Comparison of ENCODE assay signal across 20 cellular contexts in the genomic region with DNA sequence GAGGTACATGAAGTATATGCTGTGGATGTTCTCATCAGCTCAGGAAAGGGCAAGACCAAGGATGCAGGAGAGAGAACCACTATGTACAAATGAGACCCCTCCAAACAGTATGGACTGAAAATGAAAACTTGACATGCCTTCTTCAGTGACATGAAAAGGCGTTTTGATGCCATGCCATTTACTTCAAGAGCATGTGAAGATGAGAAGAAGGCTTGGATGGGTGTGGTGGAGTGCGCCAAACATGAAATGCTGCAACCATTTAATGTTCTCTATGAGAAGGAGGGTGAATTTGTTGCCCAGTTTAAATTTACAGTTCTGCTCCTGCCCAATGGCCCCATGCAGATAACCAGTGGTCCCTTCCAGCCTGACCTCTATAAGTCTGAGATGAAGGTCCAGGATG. TPM values are rescaled to one million over a fixed set of nuclear protein-coding genes. Genes with fewer than 3 reads are reported as not detected.
DNase-seq lines count a peak whose midpoint lies in the region; ATAC-seq lines count a peak whose summit lies in the region.
"Had no signal": no experiment of that assay in that cellular context is flagged by ENCODE, and none has a peak within 500 bp of the region (broad histone marks: within the 10 kb centered on the region; RNA-seq: fewer than 3 reads in every experiment).

No MANE protein-coding gene starts in this region.

- no peak overlapping the region for H3K4me3 ChIP-seq in CD4-positive, CD25-positive, alpha-beta regulatory T cell (ENCODE audit: low read depth, low read length)

- no peaks in the 10 kb centered on the region for H3K27me3 Mint-ChIP-seq in T-helper 2 cell treated with Interferon-gamma antibody and Interleukin-4, amounts not matched to agents 5 μg/mL and 100 μg/mL, for 36 hours (ENCODE audit: low read depth)
- H3K27me3 Mint-ChIP-seq in CD4-positive, CD25-positive, alpha-beta regulatory T cell, result no peaks in the 10 kb centered on the region
- no peaks in the 10 kb centered on the region for H3K27me3 Mint-ChIP-seq in activated CD8-positive, alpha-beta T cell treated with anti-CD3 and anti-CD28 coated beads, Interleukin-2, amount 10 ng/mL, durations not matched to agents 7 days and 5 days (ENCODE audit: low read depth)
- peaks cover 2 to 13% (median 4%) of the 10 kb centered on the region in 3 donors for H3K27me3 Mint-ChIP-seq in immature natural killer cell (ENCODE audit: low read depth in 3 of 3)

- POLR2A ChIA-PET in activated CD8-positive, alpha-beta T cell treated with anti-CD3 and anti-CD28 coated beads, Interleukin-2, amount 10 ng/mL, durations not matched to agents 7 days and 5 days (lab: Charles Lee), result interaction anchor here (1.0 to 1.1 kb wide), 2 partner anchors 14 to 45 kb away, joined by 3 to 4 read pairs; no protein-coding TSS in a partner anchor

- no peaks in the 10 kb centered on the region for H3K9me3 ChIP-seq in CD4-positive, CD25-positive, alpha-beta regulatory T cell (ENCODE audit: control insufficient read depth in 2 of 2, low read length in 2 of 2)

- peaks cover 67% of the 10 kb centered on the region for H3K4me1 Mint-ChIP-seq in T-helper 2 cell treated with Interferon-gamma antibody and Interleukin-4, amounts not matched to agents 5 μg/mL and 100 μg/mL, for 36 hours (ENCODE audit: low read depth)
- H3K4me1 Mint-ChIP-seq in CD4-positive, CD25-positive, alpha-beta regulatory T cell, result peaks cover 13 to 97% (median 69%) of the 10 kb centered on the region in 4 donors
- H3K4me1 Mint-ChIP-seq in activated CD8-positive, alpha-beta T cell treated with anti-CD3 and anti-CD28 coated beads, Interleukin-2, amount 10 ng/mL, durations not matched to agents 7 days and 5 days (ENCODE audit: low read depth), result peaks cover 96% of the 10 kb centered on the region
- peaks cover 91 to 95% of the 10 kb centered on the region in 2 donors for H3K4me1 Mint-ChIP-seq in immature natural killer cell

- H3K36me3 Mint-ChIP-seq in T-helper 2 cell treated with Interferon-gamma antibody and Interleukin-4, amounts not matched to agents 5 μg/mL and 100 μg/mL, for 36 hours (ENCODE audit: low read depth), result peaks cover 56% of the 10 kb centered on the region
- H3K36me3 Mint-ChIP-seq in CD4-positive, CD25-positive, alpha-beta regulatory T cell, result peaks cover 38% of the 10 kb centered on the region
- H3K36me3 Mint-ChIP-seq in activated CD8-positive, alpha-beta T cell treated with anti-CD3 and anti-CD28 coated beads, Interleukin-2, amount 10 ng/mL, durations not matched to agents 7 days and 5 days (ENCODE audit: low read depth), result peaks cover 86% of the 10 kb centered on the region
- peaks cover 0 to 9% (median 3%) of the 10 kb centered on the region in 3 donors for H3K36me3 Mint-ChIP-seq in immature natural killer cell

- H3K27ac Mint-ChIP-seq in T-helper 2 cell treated with Interferon-gamma antibody and Interleukin-4, amounts not matched to agents 5 μg/mL and 100 μg/mL, for 36 hours, result peak overlapping the region; percentile 85
- H3K27ac Mint-ChIP-seq in CD4-positive, CD25-positive, alpha-beta regulatory T cell, result peak overlapping the region; percentile 89 to 92 (median 91)
- peak overlapping the region; percentile 88 for H3K27ac Mint-ChIP-seq in activated CD8-positive, alpha-beta T cell treated with anti-CD3 and anti-CD28 coated beads, Interleukin-2, amount 10 ng/mL, durations not matched to agents 7 days and 5 days
- peak overlapping the region in 5 of 6 donors; percentile 81 to 92 (median 89) for H3K27ac Mint-ChIP-seq in immature natural killer cell

- DNase-seq in T-helper 2 cell treated with Interferon-gamma antibody and Interleukin-4, amounts not matched to agents 5 μg/mL and 100 μg/mL, for 36 hours (ENCODE audit: low spot score), result no peak
- DNase-seq in T-helper 2 cell (no peak), immature natural killer cell (no peak), SW 1271 (lab: John Stamatoyannopoulos, UW) (no peak), inferior parietal cortex (ENCODE audit: extremely low spot score) (no peak)
- no peak for DNase-seq in CD4-positive, CD25-positive, alpha-beta regulatory T cell
- DNase-seq in activated CD8-positive, alpha-beta T cell treated with anti-CD3 and anti-CD28 coated beads, Interleukin-2, amount 10 ng/mL, durations not matched to agents 7 days and 5 days, result no peak
- DNase-seq: 8988T; activated CD8-positive, alpha-beta memory T cell treated with anti-CD3 and anti-CD28 coated beads, Interleukin-2, amount 50 U/mL, for 48 hours; activated naive CD4-positive, alpha-beta T cell treated with anti-CD3 and anti-CD28 coated beads, Interleukin-2, amount 50 U/mL, for 16 hours; AML-193; Calu3; kidney glomerular epithelial cell; NCI-H1694 treated with DMSO at 0.1 percent for 48 hours; NCI-H69; small intestine; T1000; trophoblast cell had no signal

- H3K36me3 ChIP-seq in CD4-positive, CD25-positive, alpha-beta regulatory T cell (ENCODE audit: control insufficient read depth, insufficient read depth, low read length), result peaks cover 59% of the 10 kb centered on the region

- no peaks in the 10 kb centered on the region for H3K9me3 Mint-ChIP-seq in T-helper 2 cell treated with Interferon-gamma antibody and Interleukin-4, amounts not matched to agents 5 μg/mL and 100 μg/mL, for 36 hours
- H3K9me3 Mint-ChIP-seq in CD4-positive, CD25-positive, alpha-beta regulatory T cell, result no peaks in the 10 kb centered on the region
- no peaks in the 10 kb centered on the region for H3K9me3 Mint-ChIP-seq in activated CD8-positive, alpha-beta T cell treated with anti-CD3 and anti-CD28 coated beads, Interleukin-2, amount 10 ng/mL, durations not matched to agents 7 days and 5 days (ENCODE audit: insufficient read depth)
- no peaks in the 10 kb centered on the region for H3K9me3 Mint-ChIP-seq in immature natural killer cell

- no peak for ATAC-seq in CD4-positive, CD25-positive, alpha-beta regulatory T cell (ENCODE audit: low read depth in 2 of 2)
- ATAC-seq in activated CD8-positive, alpha-beta T cell treated with anti-CD3 and anti-CD28 coated beads, Interleukin-2, amount 10 ng/mL, durations not matched to agents 7 days and 5 days, result no peak
- ATAC-seq in HG03039 (IDR thresholded peaks at IDR 0.05; ENCODE audit: unreplicated experiment), result no peak
- ATAC-seq: activated CD4-positive, CD25-positive, alpha-beta regulatory T cell treated with anti-CD3 and anti-CD28 coated beads, Interleukin-2, amount 50 U/mL, for 24 hours had no signal

- CTCF ChIA-PET in activated CD8-positive, alpha-beta T cell treated with anti-CD3 and anti-CD28 coated beads, Interleukin-2, amount 10 ng/mL, durations not matched to agents 7 days and 5 days (lab: Charles Lee), result interaction anchor here (1.3 to 5.3 kb wide), 5 partner anchors 19 to 99 kb away, joined by 3 to 31 read pairs (median 4); no protein-coding TSS in a partner anchor

- no peaks in the 10 kb centered on the region for H3K27me3 ChIP-seq in CD4-positive, CD25-positive, alpha-beta regulatory T cell (ENCODE audit: control insufficient read depth, insufficient read depth, low read length)

- peak overlapping the region; percentile 25 for H3K27ac ChIP-seq in CD4-positive, CD25-positive, alpha-beta regulatory T cell (ENCODE audit: insufficient read depth, low read length, poor library complexity, severe bottlenecking)

- peaks cover 81% of the 10 kb centered on the region for H3K4me1 ChIP-seq in CD4-positive, CD25-positive, alpha-beta regulatory T cell (ENCODE audit: control insufficient read depth, insufficient read depth, low read length, poor library complexity, severe bottlenecking)

- H3K4me3 Mint-ChIP-seq in T-helper 2 cell treated with Interferon-gamma antibody and Interleukin-4, amounts not matched to agents 5 μg/mL and 100 μg/mL, for 36 hours, result peak overlapping the region; percentile 1
- H3K4me3 Mint-ChIP-seq in CD4-positive, CD25-positive, alpha-beta regulatory T cell, result peak overlapping the region; percentile 4 to 76 (median 64)
- H3K4me3 Mint-ChIP-seq in activated CD8-positive, alpha-beta T cell treated with anti-CD3 and anti-CD28 coated beads, Interleukin-2, amount 10 ng/mL, durations not matched to agents 7 days and 5 days, result no peak overlapping the region
- no peak overlapping the region for H3K4me3 Mint-ChIP-seq in immature natural killer cell

RNA-seq across cellular contexts. Expression of a gene that starts 47.7 kb away (rescaled TPM):
- 480 TPM for total RNA-seq in CD4-positive, CD25-positive, alpha-beta regulatory T cell
- 100 to 1,000 TPM in 1 of 4 donors, 10 to 100 TPM in 3; 67.5 to 108 (median 90.2) TPM for polyA plus RNA-seq in CD4-positive, CD25-positive, alpha-beta regulatory T cell
- total RNA-seq in activated CD8-positive, alpha-beta T cell treated with anti-CD3 and anti-CD28 coated beads, Interleukin-2, amount 10 ng/mL, durations not matched to agents 7 days and 5 days, result 100 to 1,000 TPM; 314 to 321 TPM
- 10 to 100 TPM; 45.8 to 80.6 (median 47.0) TPM for polyA plus RNA-seq in immature natural killer cell

Comparison
In these comparisons a context has a peak if more than half of its experiments do, and no peak if none do; other contexts are left out.
1. H3K4me3 Mint-ChIP-seq: peak in T-helper 2 cell treated with Interferon-gamma antibody and Interleukin-4, amounts not matched to agents 5 μg/mL and 100 μg/mL, for 36 hours (single experiment) and CD4-positive, CD25-positive, alpha-beta regulatory T cell (4 of 4); none in activated CD8-positive, alpha-beta T cell treated with anti-CD3 and anti-CD28 coated beads, Interleukin-2, amount 10 ng/mL, durations not matched to agents 7 days and 5 days (single experiment) and immature natural killer cell (0 of 5).
2. Peak in every context shown above with its lines, with median percentiles within 50 percentile points of each other: H3K27ac Mint-ChIP-seq.